In genomic region chr11:34066766-34067165, GRCh38 we compare ENCODE assay signal across 7 cellular contexts. TPM values are rescaled to one million over a fixed set of nuclear protein-coding genes. Genes with fewer than 3 reads are reported as not detected.
DNase-seq lines count a peak whose midpoint lies in the region; ATAC-seq, FAIRE-seq and TF ChIP-seq lines count a peak whose summit lies in the region.
"Not testable (repeated sequence)": the region's sequence is repeated elsewhere in the genome, so short reads cannot be mapped to it uniquely, and the experiment has no call there.

No MANE protein-coding gene starts in this region.

- H3K4me3 Mint-ChIP-seq in CD8-positive, alpha-beta T cell; activated T-cell treated with anti-CD3 and anti-CD28 coated beads, Interleukin-2, amount 50 U/mL, for 24 hours; progenitor cell of endocrine pancreas (ENCODE audit: low read depth): not testable (repeated sequence)
- H3K4me3 Mint-ChIP-seq in HFFc6 = peak overlapping the region; percentile 24; the same call in 1 of the 2 replicates

- H3K27ac Mint-ChIP-seq in CD8-positive, alpha-beta T cell = peak overlapping the region; percentile 37
- H3K27ac Mint-ChIP-seq in HFFc6 (peak overlapping the region; percentile 49; the same call in 1 of the 2 replicates), progenitor cell of endocrine pancreas (peak overlapping the region; percentile 49)
- peak overlapping the region; percentile 55 for H3K27ac Mint-ChIP-seq in activated T-cell treated with anti-CD3 and anti-CD28 coated beads, Interleukin-2, amount 50 U/mL, for 24 hours

- H3K27me3 Mint-ChIP-seq in CD8-positive, alpha-beta T cell (ENCODE audit: low read depth); HFFc6 (ENCODE audit: insufficient read depth); activated T-cell treated with anti-CD3 and anti-CD28 coated beads, Interleukin-2, amount 50 U/mL, for 24 hours; progenitor cell of endocrine pancreas: not testable (repeated sequence)

- POLR2A ChIA-PET in CD8-positive, alpha-beta T cell (lab: Charles Lee) = interaction anchor here (1.0 kb wide), 1 partner anchor 11 kb away, joined by 4 read pairs; no protein-coding TSS in a partner anchor

- intact Hi-C loops in CD8-positive, alpha-beta T cell (cut with DNase I, micrococcal nuclease) = loop anchor here in 1 of 2 experiments (5.0 kb wide), 2 partner anchors 69 to 209 kb away; no protein-coding TSS in a partner anchor

- H3K36me3 ChIP-seq in CD8-positive, alpha-beta T cell (ENCODE audit: insufficient read depth, low read length); cardiac muscle cell: not testable (repeated sequence)

- not testable (repeated sequence) for H3K9me3 Mint-ChIP-seq in CD8-positive, alpha-beta T cell; HFFc6; activated T-cell treated with anti-CD3 and anti-CD28 coated beads, Interleukin-2, amount 50 U/mL, for 24 hours; progenitor cell of endocrine pancreas (ENCODE audit: low read depth)

- not testable (repeated sequence) for H3K27me3 ChIP-seq in CD8-positive, alpha-beta T cell (ENCODE audit: insufficient read depth, low read length); cardiac muscle cell

- not testable (repeated sequence) for H3K9me3 ChIP-seq in CD8-positive, alpha-beta T cell (ENCODE audit: low read length); cardiac muscle cell (ENCODE audit: low read depth)

- not testable (repeated sequence) for H3K27ac ChIP-seq in CD8-positive, alpha-beta T cell (ENCODE audit: low read depth, low read length)
- H3K27ac ChIP-seq in cardiac muscle cell = peak overlapping the region; percentile 15

- not testable (repeated sequence) for FAIRE-seq in RCC 7860 (lab: Jason Lieb, UNC)

- CTCF ChIA-PET in CD8-positive, alpha-beta T cell (lab: Charles Lee) = interaction anchor here (0.6 to 1.0 kb wide), 3 partner anchors 9 to 63 kb away, joined by 4 to 5 read pairs (median 5); no protein-coding TSS in a partner anchor

- not testable (repeated sequence) for TF ChIP-seq CTCF in CD8-positive, alpha-beta T cell (IDR thresholded peaks at IDR 0.05); HFFc6 (IDR thresholded peaks at IDR 0.05); choroid plexus epithelial cell (conservative IDR thresholded peaks at IDR 0.05; ENCODE audit: low read depth, low read length); cardiac muscle cell (IDR thresholded peaks at IDR 0.05; ENCODE audit: low read depth, low read length); progenitor cell of endocrine pancreas (IDR thresholded peaks at IDR 0.05; ENCODE audit: unreplicated experiment)

- peaks cover 51% of the 10 kb centered on the region for H3K4me1 ChIP-seq in CD8-positive, alpha-beta T cell (ENCODE audit: insufficient read depth, low read length)
- H3K4me1 ChIP-seq in cardiac muscle cell (ENCODE audit: low read depth) = peaks cover 19% of the 10 kb centered on the region

- peaks cover 79% of the 10 kb centered on the region for H3K4me1 Mint-ChIP-seq in CD8-positive, alpha-beta T cell (ENCODE audit: low read depth)
- H3K4me1 Mint-ChIP-seq in HFFc6 (ENCODE audit: low read depth) = peaks cover 62% of the 10 kb centered on the region
- H3K4me1 Mint-ChIP-seq in activated T-cell treated with anti-CD3 and anti-CD28 coated beads, Interleukin-2, amount 50 U/mL, for 24 hours (ENCODE audit: low read depth) = peaks cover 73% of the 10 kb centered on the region
- peaks cover 15% of the 10 kb centered on the region for H3K4me1 Mint-ChIP-seq in progenitor cell of endocrine pancreas (ENCODE audit: low read depth)

- DNase-seq in CD8-positive, alpha-beta T cell; HFFc6; activated T-cell treated with anti-CD3 and anti-CD28 coated beads, Interleukin-2, amount 50 U/mL, for 24 hours; cardiac muscle cell (ENCODE audit: low read depth in 1 of 2, low spot score in 1 of 2); progenitor cell of endocrine pancreas (ENCODE audit: low spot score, unreplicated experiment): not testable (repeated sequence)
- DNase-seq in RCC 7860 (ENCODE audit: low spot score) (peak; percentile 13), choroid plexus epithelial cell (ENCODE audit: low read depth) (peak; percentile 26)

- ATAC-seq in CD8-positive, alpha-beta T cell = not testable (repeated sequence)

- peaks cover 55% of the 10 kb centered on the region for H3K36me3 Mint-ChIP-seq in CD8-positive, alpha-beta T cell
- H3K36me3 Mint-ChIP-seq in HFFc6 (ENCODE audit: low read depth) (peaks cover 45% of the 10 kb centered on the region), progenitor cell of endocrine pancreas (ENCODE audit: insufficient read depth) (peaks cover 22% of the 10 kb centered on the region)
- peaks cover 84% of the 10 kb centered on the region for H3K36me3 Mint-ChIP-seq in activated T-cell treated with anti-CD3 and anti-CD28 coated beads, Interleukin-2, amount 50 U/mL, for 24 hours (ENCODE audit: low read depth)

- H3K4me3 ChIP-seq in CD8-positive, alpha-beta T cell (ENCODE audit: low read depth, low read length); choroid plexus epithelial cell (ENCODE audit: low read depth, low read length); cardiac muscle cell: not testable (repeated sequence)

RNA-seq across cellular contexts. Expression of gene CAPRIN1, which starts 15.2 kb away (rescaled TPM):
- total RNA-seq in CD8-positive, alpha-beta T cell = 100 to 1,000 TPM in 1 of 2 experiments, 10 to 100 TPM in 1; 92.8 to 102 TPM
- 100 to 1,000 TPM; 275 to 313 (median 300) TPM for total RNA-seq in HFFc6 (2021; fragmentation: NEBNext Ultra II Directional; extraction: Animal tissue kit (Norgen Biotek cat#: 25700))
- total RNA-seq in cardiac muscle cell (249 and 286 TPM in 2 replicates), progenitor cell of endocrine pancreas (317 and 325 TPM in 2 replicates)
- polyA plus RNA-seq in cardiac muscle cell = 120 and 163 TPM in 2 replicates

RNA-seq across cellular contexts. Expression of gene NAT10, which starts 38.7 kb away (rescaled TPM):
- total RNA-seq in CD8-positive, alpha-beta T cell = 10 to 100 TPM; 51.1 to 59.6 TPM
- 10 to 100 TPM; 46.9 to 61.2 (median 54.9) TPM for total RNA-seq in HFFc6 (2021; fragmentation: NEBNext Ultra II Directional; extraction: Animal tissue kit (Norgen Biotek cat#: 25700))
- total RNA-seq in cardiac muscle cell (19.2 and 23.6 TPM in 2 replicates), progenitor cell of endocrine pancreas (59.2 and 64.5 TPM in 2 replicates)
- 19.4 and 28.0 TPM in 2 replicates for polyA plus RNA-seq in cardiac muscle cell
